Comparison of ENCODE assay signal across 28 cellular contexts in the genomic region with DNA sequence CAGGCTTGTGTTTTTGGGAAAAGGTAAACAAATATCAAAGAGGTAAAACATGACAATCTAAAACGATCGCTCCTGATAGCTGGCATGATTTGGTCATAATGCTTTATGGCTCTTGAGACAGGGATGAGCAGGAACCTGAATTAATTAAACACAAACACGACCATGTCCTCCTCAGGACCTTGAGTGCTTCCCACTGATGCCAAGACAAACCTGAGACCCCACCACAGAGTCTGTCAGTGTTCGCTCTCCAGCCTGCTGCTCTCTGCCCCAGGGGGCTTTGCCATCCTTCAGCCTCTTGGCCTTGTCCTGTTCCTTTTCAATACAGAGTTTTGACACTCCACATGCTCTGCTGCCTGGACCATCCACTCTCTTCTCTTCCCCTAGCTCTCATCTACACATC.
"Had no signal": no experiment of that assay in that cellular context is flagged by ENCODE, and none has a peak within 500 bp of the region (broad histone marks: within the 10 kb centered on the region; RNA-seq: fewer than 3 reads in every experiment).

No MANE protein-coding gene starts in this region.

- H3K27me3 Mint-ChIP-seq: activated CD4-positive, alpha-beta T cell treated with anti-CD3 and anti-CD28 coated beads for 36 hours; activated naive CD8-positive, alpha-beta T cell; brain had no signal

- H3K9ac ChIP-seq: SK-N-SH had no signal

- H3K4me2 ChIP-seq: SK-N-SH had no signal

- DNase-seq: activated CD4-positive, alpha-beta T cell treated with anti-CD3 and anti-CD28 coated beads for 36 hours; activated CD4-positive, alpha-beta T cell treated with anti-CD3 and anti-CD28 coated beads, Interleukin-2, amount 50 U/mL, for 4 hours; activated CD8-positive, alpha-beta memory T cell treated with anti-CD3 and anti-CD28 coated beads, Interleukin-2, amount 50 U/mL, for 48 hours; activated CD8-positive, alpha-beta T cell treated with anti-CD3 and anti-CD28 coated beads, Interleukin-2, amount 10 ng/mL, durations not matched to agents 7 days and 5 days; activated gamma-delta T cell; activated naive CD4-positive, alpha-beta T cell treated with anti-CD3 and anti-CD28 coated beads for 36 hours; activated T-cell treated with anti-CD3 and anti-CD28 coated beads, Interleukin-2, amount 50 U/mL, for 1 hour; amygdala; KG1; NCI-H1092; NCI-H1417; NCI-H1930; NCI-H345; NCI-H510A; NCI-H526 treated with DMSO at 0.1 percent for 48 hours; NCI-H82; NK-92 treated with Interleukin-12 subunit alpha and Interleukin-12 subunit beta, amount 100 ng/mL, for 24 hours; OCI-M1; Right ventricle myocardium superior; RPMI8226; SJCRH30; SK-N-SH; T-helper 1 cell had no signal

- H3K4me3 Mint-ChIP-seq: activated CD4-positive, alpha-beta T cell treated with anti-CD3 and anti-CD28 coated beads for 36 hours; activated CD8-positive, alpha-beta T cell treated with anti-CD3 and anti-CD28 coated beads, Interleukin-2, amount 10 ng/mL, durations not matched to agents 7 days and 5 days; activated naive CD4-positive, alpha-beta T cell treated with anti-CD3 and anti-CD28 coated beads for 36 hours; activated naive CD8-positive, alpha-beta T cell; brain had no signal

- H3K9me3 ChIP-seq: SK-N-SH had no signal

- H3K4me1 ChIP-seq: SJCRH30 had no signal

- H3K9me3 Mint-ChIP-seq: activated naive CD4-positive, alpha-beta T cell treated with anti-CD3 and anti-CD28 coated beads for 36 hours had no signal

- ATAC-seq: activated CD4-positive, alpha-beta T cell treated with anti-CD3 and anti-CD28 coated beads for 36 hours; activated CD8-positive, alpha-beta T cell treated with anti-CD3 and anti-CD28 coated beads, Interleukin-2, amount 10 ng/mL, durations not matched to agents 7 days and 5 days; Panc1 had no signal

- H3K4me3 ChIP-seq: SJCRH30 had no signal

- FAIRE-seq: astrocyte had no signal

- H3K27me3 ChIP-seq: SJCRH30 had no signal

- H3K27ac ChIP-seq: SJCRH30, VCaP had no signal

- H3K36me3 ChIP-seq: SJCRH30 had no signal

- H3K27ac Mint-ChIP-seq: activated CD4-positive, alpha-beta T cell treated with anti-CD3 and anti-CD28 coated beads for 36 hours; activated CD8-positive, alpha-beta T cell treated with anti-CD3 and anti-CD28 coated beads, Interleukin-2, amount 10 ng/mL, durations not matched to agents 7 days and 5 days; activated naive CD4-positive, alpha-beta T cell treated with anti-CD3 and anti-CD28 coated beads for 36 hours; activated naive CD8-positive, alpha-beta T cell; brain had no signal
